ENCODE assay signal across 21 cellular contexts in the genomic region with DNA sequence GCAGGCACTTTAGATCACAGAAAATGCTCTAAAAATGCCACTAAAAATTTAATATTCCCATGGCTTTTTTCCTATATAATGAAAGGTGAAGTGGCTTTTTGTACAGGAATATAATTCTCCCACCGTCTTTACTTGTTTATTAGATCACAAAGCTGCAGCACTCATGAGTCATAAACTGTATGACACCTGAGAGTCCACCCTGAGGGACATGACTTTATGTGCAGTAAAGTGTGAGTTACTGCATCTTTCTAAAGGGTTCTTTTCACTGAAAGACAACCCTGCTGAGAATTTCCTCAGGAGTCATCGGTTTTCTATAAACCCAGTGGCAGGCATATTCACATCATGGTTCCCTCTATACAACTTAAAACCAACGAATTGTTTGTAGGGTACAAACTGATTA.
DNase-seq lines count a peak whose midpoint lies in the region; ATAC-seq, FAIRE-seq and TF ChIP-seq lines count a peak whose summit lies in the region.
"Had no signal": no experiment of that assay in that cellular context is flagged by ENCODE, and none has a peak within 500 bp of the region (broad histone marks: within the 10 kb centered on the region; RNA-seq: fewer than 3 reads in every experiment).

No MANE protein-coding gene starts in this region.

- H3K27me3 ChIP-seq in RWPE2 (ENCODE audit: insufficient read depth, poor library complexity, severe bottlenecking) (no peaks in the 10 kb centered on the region), keratinocyte (ENCODE audit: control insufficient read depth, extremely low read depth, insufficient read depth, low read length) (no peaks in the 10 kb centered on the region)
- H3K27me3 ChIP-seq: cardiac muscle cell, stomach, vagina had no signal

- H3K4me2 ChIP-seq in keratinocyte (ENCODE audit: control insufficient read depth, extremely low read depth, insufficient read depth, low read depth, low read length), result no peak overlapping the region

- H3K4me3 ChIP-seq in RWPE2 (ENCODE audit: severe bottlenecking) (no peak overlapping the region), keratinocyte (ENCODE audit: control insufficient read depth in 2 of 3, extremely low read depth in 1 of 3, insufficient read depth in 2 of 3, low read depth in 1 of 3, low read length in 3 of 3) (no peak overlapping the region)
- H3K4me3 ChIP-seq: cardiac muscle cell, stomach, vagina had no signal

- H3K9me1 ChIP-seq in keratinocyte (ENCODE audit: control insufficient read depth, extremely low read depth, insufficient read depth, low read length), result peaks cover 8% of the 10 kb centered on the region

- no peak overlapping the region for H3K4me3 Mint-ChIP-seq in activated T-helper 2 cell treated with anti-CD3 and anti-CD28 coated beads, Interferon-gamma antibody, Interleukin-2, Interleukin-4, amounts not matched to agents 10 μg/mL and 5 μg/mL and 100 μg/mL, durations not matched to agents 14 hours and 24 hours and 36 hours (ENCODE audit: low read depth)
- H3K4me3 Mint-ChIP-seq in osteocyte (ENCODE audit: unreplicated experiment), result no peak overlapping the region
- H3K4me3 Mint-ChIP-seq: activated naive CD4-positive, alpha-beta T cell treated with anti-CD3 and anti-CD28 coated beads, Interleukin-2, amount 50 U/mL, for 24 hours; B cell; naive thymus-derived CD8-positive, alpha-beta T cell had no signal

- H3K9ac ChIP-seq in keratinocyte (ENCODE audit: control insufficient read depth, extremely low read depth, insufficient read depth, low read length), result no peak overlapping the region

- intact Hi-C loops in activated T-helper 2 cell treated with anti-CD3 and anti-CD28 coated beads, Interferon-gamma antibody, Interleukin-2, Interleukin-4, amounts not matched to agents 10 μg/mL and 5 μg/mL and 100 μg/mL, durations not matched to agents 14 hours and 24 hours and 36 hours (cut with micrococcal nuclease), result no loop called here

- dilution Hi-C loops in keratinocyte (cut with MboI; ENCODE audit: extremely low pct_ligation_motif_present, low sequenced_read_pairs), result no loop called here

- H3K36me3 ChIP-seq in RWPE2 (ENCODE audit: low read depth), result peaks cover 23% of the 10 kb centered on the region
- peaks cover 16 to 18% of the 10 kb centered on the region in 2 experiments for H3K36me3 ChIP-seq in keratinocyte (ENCODE audit: control insufficient read depth in 2 of 2, extremely low read depth in 1 of 2, insufficient read depth in 2 of 2, low read length in 2 of 2)

- no peak overlapping the region for H3K27ac Mint-ChIP-seq in activated T-helper 2 cell treated with anti-CD3 and anti-CD28 coated beads, Interferon-gamma antibody, Interleukin-2, Interleukin-4, amounts not matched to agents 10 μg/mL and 5 μg/mL and 100 μg/mL, durations not matched to agents 14 hours and 24 hours and 36 hours
- no peak overlapping the region for H3K27ac Mint-ChIP-seq in osteocyte (ENCODE audit: unreplicated experiment)
- H3K27ac Mint-ChIP-seq: activated naive CD4-positive, alpha-beta T cell treated with anti-CD3 and anti-CD28 coated beads, Interleukin-2, amount 50 U/mL, for 24 hours; B cell; naive thymus-derived CD8-positive, alpha-beta T cell had no signal

- H3K36me3 Mint-ChIP-seq in activated T-helper 2 cell treated with anti-CD3 and anti-CD28 coated beads, Interferon-gamma antibody, Interleukin-2, Interleukin-4, amounts not matched to agents 10 μg/mL and 5 μg/mL and 100 μg/mL, durations not matched to agents 14 hours and 24 hours and 36 hours (ENCODE audit: low read depth), result peaks cover 10% of the 10 kb centered on the region
- peaks cover 9% of the 10 kb centered on the region for H3K36me3 Mint-ChIP-seq in osteocyte (ENCODE audit: unreplicated experiment)

- peak; percentile 41 for FAIRE-seq in keratinocyte (lab: Jason Lieb, UNC)

- H2AFZ ChIP-seq in keratinocyte (ENCODE audit: control insufficient read depth, low read length), result no peak overlapping the region

- H3K9me3 ChIP-seq in RWPE2 (ENCODE audit: severe bottlenecking) (no peaks in the 10 kb centered on the region), keratinocyte (ENCODE audit: control insufficient read depth, low read depth, low read length) (no peaks in the 10 kb centered on the region)
- H3K9me3 ChIP-seq: stomach, vagina had no signal

- H3K27me3 Mint-ChIP-seq in activated T-helper 2 cell treated with anti-CD3 and anti-CD28 coated beads, Interferon-gamma antibody, Interleukin-2, Interleukin-4, amounts not matched to agents 10 μg/mL and 5 μg/mL and 100 μg/mL, durations not matched to agents 14 hours and 24 hours and 36 hours (ENCODE audit: low read depth), result no peaks in the 10 kb centered on the region
- H3K27me3 Mint-ChIP-seq in osteocyte (ENCODE audit: unreplicated experiment), result no peaks in the 10 kb centered on the region
- H3K27me3 Mint-ChIP-seq: activated naive CD4-positive, alpha-beta T cell treated with anti-CD3 and anti-CD28 coated beads, Interleukin-2, amount 50 U/mL, for 24 hours; B cell; naive thymus-derived CD8-positive, alpha-beta T cell had no signal

- peak; percentile 50; the same call in 2 of the 3 replicates for ATAC-seq in RWPE2 (ENCODE audit: low read depth)
- ATAC-seq: naive thymus-derived CD8-positive, alpha-beta T cell had no signal

- peaks cover 86% of the 10 kb centered on the region for H3K79me2 ChIP-seq in keratinocyte (ENCODE audit: control insufficient read depth, insufficient read depth, low read length)

- TF ChIP-seq CTCF in RWPE2 (IDR thresholded peaks at IDR 0.05; ENCODE audit: poor library complexity, severe bottlenecking) (no peak), keratinocyte (optimal IDR thresholded peaks at IDR 0.05 in 1 of 3, IDR thresholded peaks at IDR 0.05 in 1 of 3, conservative IDR thresholded peaks at IDR 0.05 in 1 of 3; ENCODE audit: extremely low read depth in 1 of 3, insufficient read depth in 2 of 3, low read length in 3 of 3) (no peak), osteocyte (IDR thresholded peaks at IDR 0.05) (no peak)

- peaks cover 16% of the 10 kb centered on the region for H4K20me1 ChIP-seq in keratinocyte (ENCODE audit: control insufficient read depth, extremely low read depth, insufficient read depth, low read length)

- H3K9me3 Mint-ChIP-seq in activated T-helper 2 cell treated with anti-CD3 and anti-CD28 coated beads, Interferon-gamma antibody, Interleukin-2, Interleukin-4, amounts not matched to agents 10 μg/mL and 5 μg/mL and 100 μg/mL, durations not matched to agents 14 hours and 24 hours and 36 hours, result no peaks in the 10 kb centered on the region
- no peaks in the 10 kb centered on the region for H3K9me3 Mint-ChIP-seq in osteocyte (ENCODE audit: unreplicated experiment)
- H3K9me3 Mint-ChIP-seq: activated naive CD4-positive, alpha-beta T cell treated with anti-CD3 and anti-CD28 coated beads, Interleukin-2, amount 50 U/mL, for 24 hours; naive thymus-derived CD8-positive, alpha-beta T cell had no signal

- H3K4me1 Mint-ChIP-seq in activated T-helper 2 cell treated with anti-CD3 and anti-CD28 coated beads, Interferon-gamma antibody, Interleukin-2, Interleukin-4, amounts not matched to agents 10 μg/mL and 5 μg/mL and 100 μg/mL, durations not matched to agents 14 hours and 24 hours and 36 hours (ENCODE audit: low read depth), result peaks cover 2% of the 10 kb centered on the region
- H3K4me1 Mint-ChIP-seq in osteocyte (ENCODE audit: unreplicated experiment), result peaks cover 13% of the 10 kb centered on the region
- H3K4me1 Mint-ChIP-seq: activated naive CD4-positive, alpha-beta T cell treated with anti-CD3 and anti-CD28 coated beads, Interleukin-2, amount 50 U/mL, for 24 hours; B cell had no signal

- peaks cover 6% of the 10 kb centered on the region for H3K4me1 ChIP-seq in RWPE2 (ENCODE audit: insufficient read depth, poor library complexity, severe bottlenecking)
- H3K4me1 ChIP-seq in keratinocyte (ENCODE audit: control insufficient read depth, extremely low read depth, insufficient read depth, low read length), result peaks cover 9% of the 10 kb centered on the region

- DNase-seq in COLO829 (ENCODE audit: low spot score), result peak; percentile 26
- DNase-seq in HPDE6-E6E7 (ENCODE audit: extremely low spot score), result peak; percentile 13
- no peak for DNase-seq in RWPE2 (ENCODE audit: low spot score)
- DNase-seq in keratinocyte (ENCODE audit: low read depth, low spot score), result no peak
- DNase-seq in activated T-helper 2 cell treated with anti-CD3 and anti-CD28 coated beads, Interferon-gamma antibody, Interleukin-2, Interleukin-4, amounts not matched to agents 10 μg/mL and 5 μg/mL and 100 μg/mL, durations not matched to agents 14 hours and 24 hours and 36 hours (ENCODE audit: low spot score), result no peak
- DNase-seq in middle frontal gyrus (ENCODE audit: extremely low spot score, low spot score), result no peak
- DNase-seq in osteocyte (ENCODE audit: extremely low spot score, unreplicated experiment), result no peak
- no peak for DNase-seq in activated naive CD4-positive, alpha-beta T cell treated with Interleukin-2 at 50 U/mL for 16 hours
- DNase-seq: activated CD8-positive, alpha-beta memory T cell treated with anti-CD3 and anti-CD28 coated beads, Interleukin-2, amount 50 U/mL, for 48 hours; effector CD4-positive, alpha-beta T cell; naive thymus-derived CD8-positive, alpha-beta T cell; NCI-H2029; NCI-H82; Right ventricle myocardium superior; stimulated activated CD4-positive, alpha-beta T cell treated with anti-CD3 and anti-CD28 coated beads, Interleukin-15, amount 100 ng/mL, for 24 hours; stomach had no signal

- H3K27ac ChIP-seq in RWPE2 (ENCODE audit: poor library complexity, severe bottlenecking) (no peak overlapping the region), keratinocyte (ENCODE audit: control insufficient read depth, insufficient read depth, low read length) (no peak overlapping the region)
- H3K27ac ChIP-seq: cardiac muscle cell, HL-60, stomach, vagina had no signal

Comparison
In these comparisons a context has a peak if more than half of its experiments do, and no peak if none do; other contexts are left out.
1. DNase-seq: peak in COLO829 (single experiment) and HPDE6-E6E7 (single experiment); none in RWPE2 (single experiment), keratinocyte (single experiment), activated T-helper 2 cell treated with anti-CD3 and anti-CD28 coated beads, Interferon-gamma antibody, Interleukin-2, Interleukin-4, amounts not matched to agents 10 μg/mL and 5 μg/mL and 100 μg/mL, durations not matched to agents 14 hours and 24 hours and 36 hours (single experiment), middle frontal gyrus (single experiment), osteocyte (single experiment) and activated naive CD4-positive, alpha-beta T cell treated with Interleukin-2 at 50 U/mL for 16 hours (single experiment).